Comparison of ENCODE assay signal across 17 cellular contexts in the genomic region with DNA sequence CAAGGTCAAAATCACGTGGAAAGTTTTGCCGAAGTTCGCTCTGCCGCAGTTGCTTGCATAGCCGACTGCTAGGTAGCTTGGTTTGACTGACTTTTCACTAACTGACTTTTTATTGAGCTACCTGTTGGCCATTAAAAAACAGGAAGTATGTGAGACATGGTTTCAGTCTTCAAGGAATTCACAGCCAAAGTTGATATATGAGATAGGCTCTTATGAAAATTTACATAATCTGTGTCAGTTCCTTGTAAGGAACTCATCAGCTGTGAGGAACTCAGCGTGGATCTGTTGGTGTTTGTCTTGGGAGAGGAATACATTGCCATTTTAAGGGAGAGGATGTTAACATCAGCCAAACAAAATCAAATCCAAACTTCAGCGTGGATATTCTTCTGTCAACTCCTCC. TPM values are rescaled to one million over a fixed set of nuclear protein-coding genes. Genes with fewer than 3 reads are reported as not detected.
A peak's percentile ranks its signal among the peaks of the same experiment; 100 is the strongest.
DNase-seq lines count a peak whose midpoint lies in the region; ATAC-seq and TF ChIP-seq lines count a peak whose summit lies in the region.
"Had no signal": no experiment of that assay in that cellular context is flagged by ENCODE, and none has a peak within 500 bp of the region (broad histone marks: within the 10 kb centered on the region; RNA-seq: fewer than 3 reads in every experiment).

No MANE protein-coding gene starts in this region.

- no peaks in the 10 kb centered on the region for H3K27me3 ChIP-seq in body of pancreas
- H3K27me3 ChIP-seq in stomach: no peaks in the 10 kb centered on the region
- H3K27me3 ChIP-seq: BLaER1 had no signal

- POLR2A ChIA-PET in HEK293 (lab: Yijun Ruan, JAX): no interaction called here

- H3K4me3 ChIP-seq in HEK293 (ENCODE audit: low read depth, low read length) (no peak overlapping the region), body of pancreas (no peak overlapping the region), stomach (no peak overlapping the region)
- H3K4me3 ChIP-seq: BLaER1 had no signal

- ATAC-seq in body of pancreas: no peak
- ATAC-seq in HG02763 (IDR thresholded peaks at IDR 0.05; ENCODE audit: unreplicated experiment): no peak

- no peaks in the 10 kb centered on the region for H3K9me3 ChIP-seq in HEK293 (ENCODE audit: control insufficient read depth, insufficient read depth, low read depth, low read length)
- no peaks in the 10 kb centered on the region for H3K9me3 ChIP-seq in body of pancreas
- no peaks in the 10 kb centered on the region for H3K9me3 ChIP-seq in stomach

- TF ChIP-seq CTCF in HEK293 (tag by site-specific recombination; IDR thresholded peaks at IDR 0.05) (no peak), body of pancreas (IDR thresholded peaks at IDR 0.05) (no peak), stomach (IDR thresholded peaks at IDR 0.05) (no peak)

- TF ChIP-seq POLR2A in body of pancreas (IDR thresholded peaks at IDR 0.05) (no peak), stomach (IDR thresholded peaks at IDR 0.05) (no peak)

- CTCF ChIA-PET in HEK293 (lab: Yijun Ruan, JAX): interaction anchor here (1.1 kb wide), 1 partner anchor 14 kb away, joined by 3 read pairs; no protein-coding TSS in a partner anchor

- no peak for DNase-seq in body of pancreas
- DNase-seq in kidney tubule cell (ENCODE audit: low spot score): peak; percentile 82
- no peak for DNase-seq in stomach
- DNase-seq in NCI-H187 treated with DMSO at 0.1 percent for 48 hours (lab: John Stamatoyannopoulos, UW): no peak
- no peak for DNase-seq in islet precursor cell
- no peak for DNase-seq in NOMO-1 treated with dmso at 0.1 percent for 144 hours (lab: John Stamatoyannopoulos, UW; ENCODE audit: unreplicated experiment)
- DNase-seq: activated naive CD4-positive, alpha-beta T cell; NCI-H1694 treated with DMSO at 0.1 percent for 48 hours; NCI-H526 treated with DMSO at 0.1 percent for 48 hours had no signal

- 51 to 60% methylated on average over 7 of the region's 7 CpGs for WGBS in body of pancreas, 2 donors
- 46 to 57% (median 54%) methylated on average over 7 of the region's 7 CpGs for WGBS in stomach, 5 donors

- peaks cover 0 to 3% of the 10 kb centered on the region in 2 experiments; a peak in 1 of 3 replicates for H3K36me3 ChIP-seq in HEK293 (ENCODE audit: control insufficient read depth in 2 of 2, insufficient read depth in 1 of 2, low read length in 2 of 2)
- no peaks in the 10 kb centered on the region for H3K36me3 ChIP-seq in body of pancreas (replicated peaks in 1 of 2; ENCODE audit: insufficient read depth in 1 of 2, low read depth in 2 of 2)
- peaks cover 4 to 10% (median 9%) of the 10 kb centered on the region in 4 donors for H3K36me3 ChIP-seq in stomach

- TF ChIP-seq EP300 in stomach (IDR thresholded peaks at IDR 0.05): no peak

- intact Hi-C loops in body of pancreas (cut with DNase I): no loop called here
- intact Hi-C loops in stomach (cut with DNase I; ENCODE audit: low total_unique reads): no loop called here

- H3K27ac ChIP-seq in HEK293 (ENCODE audit: extremely low read depth, low read depth, low read length) (no peak overlapping the region), body of pancreas (peak overlapping the region in 3 of 4 donors; percentile 70 to 81 (median 77)), stomach (peak overlapping the region; percentile 64 to 83 (median 79))
- H3K27ac ChIP-seq: BLaER1, KMS-11, parathyroid adenoma had no signal

- H3K4me1 ChIP-seq in HEK293 (ENCODE audit: control insufficient read depth, insufficient read depth, low read length) (peaks cover 24% of the 10 kb centered on the region), body of pancreas (peaks cover 43% of the 10 kb centered on the region), stomach (peaks cover 38 to 56% (median 44%) of the 10 kb centered on the region in 4 donors)

TF ChIP-seq in HEK293, 187 proteins besides CTCF, POLR2A, EP300 and RAD21:
- TF ChIP-seq ZBTB7A (tag by site-specific recombination; IDR thresholded peaks at IDR 0.05; ENCODE audit: low read depth) (no peak), SCRT2 (tag by site-specific recombination; IDR thresholded peaks at IDR 0.05) (peak; percentile 47; the same call in 1 of the 2 replicates)
- TF ChIP-seq, protein P1, sequence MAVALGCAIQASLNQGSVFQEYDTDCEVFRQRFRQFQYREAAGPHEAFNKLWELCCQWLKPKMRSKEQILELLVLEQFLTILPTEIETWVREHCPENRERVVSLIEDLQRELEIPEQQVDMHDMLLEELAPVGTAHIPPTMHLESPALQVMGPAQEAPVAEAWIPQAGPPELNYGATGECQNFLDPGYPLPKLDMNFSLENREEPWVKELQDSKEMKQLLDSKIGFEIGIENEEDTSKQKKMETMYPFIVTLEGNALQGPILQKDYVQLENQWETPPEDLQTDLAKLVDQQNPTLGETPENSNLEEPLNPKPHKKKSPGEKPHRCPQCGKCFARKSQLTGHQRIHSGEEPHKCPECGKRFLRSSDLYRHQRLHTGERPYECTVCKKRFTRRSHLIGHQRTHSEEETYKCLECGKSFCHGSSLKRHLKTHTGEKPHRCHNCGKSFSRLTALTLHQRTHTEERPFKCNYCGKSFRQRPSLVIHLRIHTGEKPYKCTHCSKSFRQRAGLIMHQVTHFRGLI (tag by site-specific recombination; IDR thresholded peaks at IDR 0.05): no peak

RNA-seq across cellular contexts. Expression of a gene that starts 2.1 kb away (rescaled TPM):
- total RNA-seq in body of pancreas (not detected), stomach (not detected)
- not detected for polyA plus RNA-seq in stomach
- total RNA-seq: activated CD8-positive, alpha-beta memory T cell treated with anti-CD3 and anti-CD28 coated beads for 36 hours; mesenteric fat pad had no signal
- polyA plus RNA-seq: esophagus had no signal

RNA-seq across cellular contexts. Expression of a gene that starts 32.1 kb away (rescaled TPM):
- total RNA-seq in body of pancreas: 10 to 100 TPM; 89.5 to 93.6 TPM
- 100 to 1,000 TPM in 3 of 5 donors, 10 to 100 TPM in 2; 58.3 to 319 (median 127) TPM for total RNA-seq in stomach
- polyA plus RNA-seq in stomach: 10 to 100 TPM; 11.6 to 24.1 (median 16.0) TPM
